Comparison of ENCODE assay signal across 8 cellular contexts in the genomic region with DNA sequence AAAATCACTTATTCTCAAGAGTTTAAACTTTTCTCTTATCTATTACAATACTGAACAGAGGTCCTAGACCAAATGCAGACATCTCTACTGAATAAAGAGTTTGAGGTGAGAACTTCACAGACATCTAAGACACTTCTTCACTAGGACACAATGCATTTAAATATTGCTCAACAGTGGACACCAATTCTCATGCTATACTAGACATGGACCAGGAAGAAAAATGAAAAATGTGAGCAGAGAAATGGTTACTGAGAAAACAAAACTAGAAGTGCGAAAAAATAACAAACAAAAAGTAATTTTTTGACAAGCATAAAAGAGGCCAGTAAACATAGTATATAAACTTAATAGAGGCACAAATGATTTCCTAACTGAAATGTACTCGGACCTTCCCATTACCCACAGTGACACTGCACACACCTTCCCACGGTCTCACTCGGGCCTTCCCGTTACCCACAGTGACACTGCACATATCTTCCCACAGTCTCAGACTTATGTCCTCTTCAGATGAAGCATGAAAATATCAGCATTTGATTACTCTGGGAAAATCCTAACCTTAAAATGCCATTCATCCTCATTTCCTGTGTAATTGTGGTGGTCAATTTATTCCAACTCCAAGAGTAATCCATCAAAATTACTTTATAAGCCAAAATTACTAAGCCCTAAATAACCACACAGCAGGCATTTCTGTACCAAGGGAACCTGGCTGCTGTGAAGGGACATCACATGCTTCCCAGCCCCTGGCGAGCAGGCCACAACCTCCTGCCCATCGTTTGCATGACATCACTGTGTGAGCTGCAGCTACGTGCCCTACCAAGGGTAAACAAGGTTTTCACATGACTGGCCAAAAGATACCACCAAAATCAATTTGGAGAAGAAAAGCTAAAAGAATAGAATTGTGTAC. TPM values are rescaled to one million over a fixed set of nuclear protein-coding genes. Genes with fewer than 3 reads are reported as not detected.
DNase-seq lines count a peak whose midpoint lies in the region; ATAC-seq, FAIRE-seq and TF ChIP-seq lines count a peak whose summit lies in the region.

No MANE protein-coding gene starts in this region.

- peak; percentile 89 for DNase-seq in H4 (ENCODE audit: low spot score)
- DNase-seq in NCI-H2227 (lab: John Stamatoyannopoulos, UW; ENCODE audit: unreplicated experiment): peak; percentile 58
- no peak for DNase-seq in mucosa of descending colon
- no peak for DNase-seq in DMS114 treated with DMSO at 0.1 percent for 48 hours (lab: John Stamatoyannopoulos, UW; ENCODE audit: unreplicated experiment)
- no peak for DNase-seq in SK-N-DZ (ENCODE audit: low spot score)
- DNase-seq in HTR-8/SVneo (ENCODE audit: insufficient read length, low spot score): no peak

- no peaks in the 10 kb centered on the region for H3K36me3 ChIP-seq in mucosa of descending colon (ENCODE audit: low read depth)

- no peak for FAIRE-seq in HTR-8/SVneo (lab: Jason Lieb, UNC)

- peak overlapping the region; percentile 26 for H3K27ac ChIP-seq in cingulate gyrus (ENCODE audit: low read depth, low read length)

- H3K9me3 ChIP-seq in mucosa of descending colon: no peaks in the 10 kb centered on the region

- ATAC-seq in GM18502 (IDR thresholded peaks at IDR 0.05; ENCODE audit: poor library complexity, unreplicated experiment) (peak; percentile 46), mucosa of descending colon (peak; percentile 48)

- no peak for TF ChIP-seq CTCF in mucosa of descending colon (IDR thresholded peaks at IDR 0.05)

- H3K4me1 ChIP-seq in mucosa of descending colon (ENCODE audit: low read depth): peaks cover 10% of the 10 kb centered on the region

- intact Hi-C loops in mucosa of descending colon (cut with DNase I, micrococcal nuclease): no loop called here

- H3K4me3 ChIP-seq in mucosa of descending colon: no peak overlapping the region

RNA-seq across cellular contexts. Expression of gene SLC15A4, which starts 6.4 kb away (rescaled TPM):
- 9.9 and 14.6 TPM in 2 replicates for total RNA-seq in H4 (2014; rRNA removed; shearing (Covaris generic))
- 10 to 100 TPM; 15.4 to 23.4 (median 15.7) TPM for total RNA-seq in mucosa of descending colon
- 16.6 and 32.9 TPM in 2 replicates for polyA plus RNA-seq in SK-N-DZ (2014; cell fraction: cytosol; rRNA removed)
- polyA plus RNA-seq in SK-N-DZ (2014; cell fraction: nucleus; rRNA removed): 47.1 and 51.4 TPM in 2 replicates

RNA-seq across cellular contexts. Expression of gene GLT1D1, which starts 35.9 kb away (rescaled TPM):
- total RNA-seq in H4 (2014; rRNA removed; shearing (Covaris generic)): not detected in 2 replicates
- under 1 TPM in 2 of 3 donors, not detected in 1; 0.65 to 0.73 TPM for total RNA-seq in mucosa of descending colon
- polyA plus RNA-seq in SK-N-DZ (2014; cell fraction: cytosol; rRNA removed): 1.1 and 1.2 TPM in 2 replicates
- 0.85 and 1.3 TPM in 2 replicates for polyA plus RNA-seq in SK-N-DZ (2014; cell fraction: nucleus; rRNA removed)

Comparison
In these comparisons a context has a peak if more than half of its experiments do, and no peak if none do; other contexts are left out.
1. DNase-seq: peak in H4 (single experiment) and NCI-H2227 (single experiment); none in mucosa of descending colon (0 of 3), DMS114 treated with DMSO at 0.1 percent for 48 hours (single experiment), SK-N-DZ (single experiment) and HTR-8/SVneo (single experiment).